17 cellular contexts compared by ENCODE assay signal in the genomic region with DNA sequence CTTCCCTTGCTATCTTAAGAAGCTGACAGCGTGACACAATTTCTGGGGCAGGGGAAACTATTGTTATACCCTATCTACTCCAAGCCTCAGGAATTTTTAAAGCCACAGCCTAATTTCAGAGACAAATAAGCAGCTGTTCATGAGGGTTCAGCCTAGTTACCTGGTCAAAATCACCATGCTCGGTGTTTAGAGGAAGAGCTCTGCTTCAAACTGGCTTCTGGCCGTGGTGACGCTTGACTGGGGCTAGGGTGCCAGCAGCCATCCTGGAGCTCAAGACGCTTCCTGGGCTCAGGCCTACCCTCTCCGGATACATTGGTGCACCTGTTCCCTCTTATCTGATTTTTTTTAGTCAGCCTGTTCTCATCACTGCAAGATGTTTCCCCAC. TPM values are rescaled to one million over a fixed set of nuclear protein-coding genes. Genes with fewer than 3 reads are reported as not detected.
DNase-seq lines count a peak whose midpoint lies in the region; ATAC-seq and TF ChIP-seq lines count a peak whose summit lies in the region.
"Had no signal": no experiment of that assay in that cellular context is flagged by ENCODE, and none has a peak within 500 bp of the region (broad histone marks: within the 10 kb centered on the region; RNA-seq: fewer than 3 reads in every experiment).

No MANE protein-coding gene starts in this region.

- no peaks in the 10 kb centered on the region for H3K36me3 ChIP-seq in HEK293 (ENCODE audit: control insufficient read depth in 2 of 2, insufficient read depth in 1 of 2, low read length in 2 of 2)
- no peaks in the 10 kb centered on the region for H3K36me3 ChIP-seq in OCI-LY7 (ENCODE audit: insufficient read depth, low read length)
- H3K36me3 ChIP-seq: adrenal gland, cardiac muscle cell, gastroesophageal sphincter, neutrophil, thoracic aorta had no signal

- H2AFZ ChIP-seq in OCI-LY7 (ENCODE audit: low read length) = peak overlapping the region; percentile 23; the same call in 1 of the 2 replicates

- H3K4me3 ChIP-seq in HEK293 (ENCODE audit: low read depth, low read length) (no peak overlapping the region), OCI-LY7 (ENCODE audit: low read depth, low read length, poor library complexity, severe bottlenecking) (no peak overlapping the region)
- H3K4me3 ChIP-seq: adrenal gland, cardiac muscle cell, gastroesophageal sphincter, thoracic aorta had no signal

- H3K4me1 Mint-ChIP-seq in mesothelial cell of epicardium = peaks cover 66% of the 10 kb centered on the region
- H3K4me1 Mint-ChIP-seq in activated T-cell treated with anti-CD3 and anti-CD28 coated beads, Interleukin-2, amount 50 U/mL, for 72 hours (ENCODE audit: low read depth) = no peaks in the 10 kb centered on the region

- H3K4me3 Mint-ChIP-seq in mesothelial cell of epicardium = no peak overlapping the region
- H3K4me3 Mint-ChIP-seq in activated T-cell treated with anti-CD3 and anti-CD28 coated beads, Interleukin-2, amount 50 U/mL, for 72 hours = no peak overlapping the region

- TF ChIP-seq CTCF in HEK293 (tag by site-specific recombination; IDR thresholded peaks at IDR 0.05) = no peak
- TF ChIP-seq CTCF in OCI-LY7 (conservative IDR thresholded peaks at IDR 0.05; ENCODE audit: low read length) = no peak
- no peak for TF ChIP-seq CTCF in mesothelial cell of epicardium (IDR thresholded peaks at IDR 0.05; ENCODE audit: unreplicated experiment)

- POLR2A ChIA-PET in HEK293 (lab: Yijun Ruan, JAX) (no interaction called here), OCI-LY7 (lab: Charles Lee) (interaction anchor here (0.6 to 2.4 kb wide), 5 partner anchors 18 to 159 kb away, joined by 3 to 7 read pairs (median 4); no protein-coding TSS in a partner anchor)

- no peaks in the 10 kb centered on the region for H3K36me3 Mint-ChIP-seq in mesothelial cell of epicardium
- H3K36me3 Mint-ChIP-seq in activated T-cell treated with anti-CD3 and anti-CD28 coated beads, Interleukin-2, amount 50 U/mL, for 72 hours (ENCODE audit: insufficient read depth in 2 of 2) = no peaks in the 10 kb centered on the region

- no peaks in the 10 kb centered on the region for H4K20me1 ChIP-seq in OCI-LY7 (ENCODE audit: insufficient read depth, low read length)

- DNase-seq in DMS153 (lab: John Stamatoyannopoulos, UW) = peak; percentile 66
- no peak for DNase-seq in OCI-LY7 (ENCODE audit: low spot score)
- DNase-seq in mesothelial cell of epicardium (ENCODE audit: low spot score in 2 of 2, unreplicated experiment in 2 of 2) = no peak
- no peak for DNase-seq in activated T-cell treated with anti-CD3 and anti-CD28 coated beads, Interleukin-2, amount 50 U/mL, for 72 hours
- DNase-seq in hippocampal formation (lab: John Stamatoyannopoulos, UW) = no peak
- DNase-seq: activated CD4-positive, alpha-beta T cell treated with anti-CD3 and anti-CD28 coated beads for 48 hours; activated gamma-delta T cell; adrenal gland; NCI-H2227 treated with DMSO at 0.1 percent for 48 hours had no signal

- intact Hi-C loops in OCI-LY7 (cut with micrococcal nuclease; ENCODE audit: unreplicated experiment) = no loop called here

- no peaks in the 10 kb centered on the region for H3K9me3 Mint-ChIP-seq in mesothelial cell of epicardium
- no peaks in the 10 kb centered on the region for H3K9me3 Mint-ChIP-seq in activated T-cell treated with anti-CD3 and anti-CD28 coated beads, Interleukin-2, amount 50 U/mL, for 72 hours

- H3K9me2 ChIP-seq in OCI-LY7 (ENCODE audit: insufficient read depth, low read length) = no peaks in the 10 kb centered on the region

- BruUV-seq in OCI-LY7 (replicated peaks; lab: Mats Ljungman, UMichigan) = no TSS peak

- no peaks in the 10 kb centered on the region for H3K79me2 ChIP-seq in OCI-LY7 (ENCODE audit: insufficient read depth, low read depth, low read length)

- CTCF ChIA-PET in HEK293 (lab: Yijun Ruan, JAX) (interaction anchor here (1.2 kb wide), 1 partner anchor 29 kb away, joined by 3 read pairs; no protein-coding TSS in a partner anchor), OCI-LY7 (lab: Charles Lee; ENCODE audit: unreplicated experiment) (no interaction called here)

- no peak overlapping the region for H3K4me2 ChIP-seq in OCI-LY7 (ENCODE audit: low read length)

- H3K9me3 ChIP-seq in HEK293 (ENCODE audit: control insufficient read depth, insufficient read depth, low read depth, low read length) (no peaks in the 10 kb centered on the region), OCI-LY7 (ENCODE audit: low read length) (no peaks in the 10 kb centered on the region)
- H3K9me3 ChIP-seq: adrenal gland, gastroesophageal sphincter, neutrophil, thoracic aorta had no signal

- ATAC-seq in activated T-cell treated with anti-CD3 and anti-CD28 coated beads, Interleukin-2, amount 50 U/mL, for 72 hours (replicated peaks in 1 of 2) = no peak
- no peak for ATAC-seq in GM19467 (IDR thresholded peaks at IDR 0.05; ENCODE audit: unreplicated experiment)
- no peak for ATAC-seq in GM19395 (IDR thresholded peaks at IDR 0.05; ENCODE audit: unreplicated experiment)
- ATAC-seq: gastroesophageal sphincter had no signal

- H3K27me3 Mint-ChIP-seq in mesothelial cell of epicardium (ENCODE audit: low read depth) = no peaks in the 10 kb centered on the region
- peaks cover 11% of the 10 kb centered on the region for H3K27me3 Mint-ChIP-seq in activated T-cell treated with anti-CD3 and anti-CD28 coated beads, Interleukin-2, amount 50 U/mL, for 72 hours (ENCODE audit: low read depth)

- H3K27ac Mint-ChIP-seq in mesothelial cell of epicardium = peak overlapping the region; percentile 75
- no peak overlapping the region for H3K27ac Mint-ChIP-seq in activated T-cell treated with anti-CD3 and anti-CD28 coated beads, Interleukin-2, amount 50 U/mL, for 72 hours

- H3K27ac ChIP-seq in HEK293 (ENCODE audit: extremely low read depth, low read depth, low read length) (peak overlapping the region; percentile 2; the same call in 1 of the 2 replicates), OCI-LY7 (ENCODE audit: low read depth, low read length, poor library complexity, severe bottlenecking) (no peak overlapping the region)
- H3K27ac ChIP-seq: adrenal gland, cardiac muscle cell, gastroesophageal sphincter, neutrophil, thoracic aorta had no signal

- H3K4me1 ChIP-seq in HEK293 (ENCODE audit: control insufficient read depth, insufficient read depth, low read length) (peaks cover 16% of the 10 kb centered on the region), OCI-LY7 (ENCODE audit: insufficient read depth, low read length, poor library complexity, severe bottlenecking) (no peaks in the 10 kb centered on the region)
- H3K4me1 ChIP-seq: adrenal gland had no signal

TF ChIP-seq in HEK293, 187 proteins besides CTCF, POLR2A, EP300 and RAD21:
- no peak for TF ChIP-seq IKZF3 (tag by site-specific recombination; IDR thresholded peaks at IDR 0.05)
- TF ChIP-seq, protein P1, sequence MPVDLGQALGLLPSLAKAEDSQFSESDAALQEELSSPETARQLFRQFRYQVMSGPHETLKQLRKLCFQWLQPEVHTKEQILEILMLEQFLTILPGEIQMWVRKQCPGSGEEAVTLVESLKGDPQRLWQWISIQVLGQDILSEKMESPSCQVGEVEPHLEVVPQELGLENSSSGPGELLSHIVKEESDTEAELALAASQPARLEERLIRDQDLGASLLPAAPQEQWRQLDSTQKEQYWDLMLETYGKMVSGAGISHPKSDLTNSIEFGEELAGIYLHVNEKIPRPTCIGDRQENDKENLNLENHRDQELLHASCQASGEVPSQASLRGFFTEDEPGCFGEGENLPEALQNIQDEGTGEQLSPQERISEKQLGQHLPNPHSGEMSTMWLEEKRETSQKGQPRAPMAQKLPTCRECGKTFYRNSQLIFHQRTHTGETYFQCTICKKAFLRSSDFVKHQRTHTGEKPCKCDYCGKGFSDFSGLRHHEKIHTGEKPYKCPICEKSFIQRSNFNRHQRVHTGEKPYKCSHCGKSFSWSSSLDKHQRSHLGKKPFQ (tag by site-specific recombination; IDR thresholded peaks at IDR 0.05) = no peak
- TF ChIP-seq ZNF658 (tag by site-specific recombination; IDR thresholded peaks at IDR 0.05) = no peak
- no peak for TF ChIP-seq ZNF830 (tag by site-specific recombination; IDR thresholded peaks at IDR 0.05; ENCODE audit: low read depth)
- no peak for TF ChIP-seq ZNF701 (tag by site-specific recombination; IDR thresholded peaks at IDR 0.05)
TF ChIP-seq in HEK293: peak in this region for 0.

RNA-seq across cellular contexts. Expression of a gene that starts 41.7 kb away (rescaled TPM):
- total RNA-seq in OCI-LY7 (2014; rRNA removed; shearing (Covaris generic)) = 0.10 TPM in 1 of 2 replicates, not detected in the other
- total RNA-seq in OCI-LY7 (2022) (not detected in 2 replicates), mesothelial cell of epicardium (12.1 to 13.0 TPM (median 12.6 TPM) in 3 replicates)
- not detected for total RNA-seq in activated T-cell treated with anti-CD3 and anti-CD28 coated beads, Interleukin-2, amount 50 U/mL, for 72 hours
- total RNA-seq: HT1080 had no signal

Comparison
In these comparisons a context has a peak if more than half of its experiments do, and no peak if none do; other contexts are left out.
1. RNA of a gene that starts 41.7 kb away (total RNA-seq): 12.1 to 13.0 TPM in mesothelial cell of epicardium; 0.10 TPM in OCI-LY7 and not detected in activated T-cell treated with anti-CD3 and anti-CD28 coated beads, Interleukin-2, amount 50 U/mL, for 72 hours; every median in the first group is over 10 times any median in the second.